ENCODE assay signal across 20 cellular contexts in genomic region chrX:15382809-15383208, GRCh38. TPM values are rescaled to one million over a fixed set of nuclear protein-coding genes. Genes with fewer than 3 reads are reported as not detected.
DNase-seq lines count a peak whose midpoint lies in the region; ATAC-seq and TF ChIP-seq lines count a peak whose summit lies in the region.
"Had no signal": no experiment of that assay in that cellular context is flagged by ENCODE, and none has a peak within 500 bp of the region (broad histone marks: within the 10 kb centered on the region; RNA-seq: fewer than 3 reads in every experiment).

No MANE protein-coding gene starts in this region.

- no peaks in the 10 kb centered on the region for H3K79me1 ChIP-seq in mesenchymal stem cell (replicated peaks; ENCODE audit: low read length, poor library complexity, severe bottlenecking)

- H4K91ac ChIP-seq in mesenchymal stem cell (ENCODE audit: low read length) = no peak overlapping the region

- H2BK120ac ChIP-seq in mesenchymal stem cell (ENCODE audit: low read depth, low read length) = no peak overlapping the region

- DNase-seq in NAMALWA (ENCODE audit: low spot score) (peak; percentile 24), chondrocyte (ENCODE audit: low spot score) (no peak), mesenchymal stem cell (no peak), tibial nerve (ENCODE audit: low spot score in 2 of 2) (no peak), EL (no peak)
- DNase-seq: activated CD4-positive, alpha-beta memory T cell treated with anti-CD3 and anti-CD28 coated beads for 36 hours; activated T-cell treated with anti-CD3 and anti-CD28 coated beads, Interleukin-2, amount 50 U/mL, for 24 hours; C1 segment of cervical spinal cord; DMS79; effector CD8-positive, alpha-beta T cell; GM23248; NCI-H1930; NCI-H510A; Peyer's patch; transverse colon had no signal

- no peak overlapping the region for H2BK15ac ChIP-seq in mesenchymal stem cell (ENCODE audit: low read depth, poor library complexity, severe bottlenecking)

- peaks cover 7% of the 10 kb centered on the region for H3K36me3 Mint-ChIP-seq in chondrocyte (ENCODE audit: low read depth)
- H3K36me3 Mint-ChIP-seq: activated CD4-positive, alpha-beta memory T cell treated with anti-CD3 and anti-CD28 coated beads for 36 hours; stimulated activated effector memory CD8-positive, alpha-beta T cell treated with anti-CD3 and anti-CD28 coated beads, Interleukin-12 subunit alpha, Interleukin-12 subunit beta, amount 100 ng/mL, for 72 hours had no signal

- no peak overlapping the region for H3K27ac Mint-ChIP-seq in chondrocyte (ENCODE audit: unreplicated experiment)
- H3K27ac Mint-ChIP-seq: activated CD4-positive, alpha-beta memory T cell treated with anti-CD3 and anti-CD28 coated beads for 36 hours; activated T-cell treated with anti-CD3 and anti-CD28 coated beads, Interleukin-2, amount 50 U/mL, for 24 hours; stimulated activated effector memory CD8-positive, alpha-beta T cell treated with anti-CD3 and anti-CD28 coated beads, Interleukin-12 subunit alpha, Interleukin-12 subunit beta, amount 100 ng/mL, for 72 hours had no signal

- H3K36me3 ChIP-seq in mesenchymal stem cell (ENCODE audit: control insufficient read depth in 1 of 2, insufficient read depth in 2 of 2, low read depth in 1 of 2, low read length in 2 of 2) (no peaks in the 10 kb centered on the region), tibial nerve (no peaks in the 10 kb centered on the region)
- H3K36me3 ChIP-seq: cardiac muscle cell, Peyer's patch, transverse colon had no signal

- no peak overlapping the region for H3K23ac ChIP-seq in mesenchymal stem cell (ENCODE audit: low read length in 2 of 2)

- H3K4me3 ChIP-seq in GM12875 (ENCODE audit: low read depth, low read length) (no peak overlapping the region), mesenchymal stem cell (ENCODE audit: insufficient read depth in 1 of 2, low read depth in 1 of 2, low read length in 2 of 2) (no peak overlapping the region), tibial nerve (no peak overlapping the region)
- H3K4me3 ChIP-seq: cardiac muscle cell, GM23248, Peyer's patch, transverse colon had no signal

- H3K27me3 ChIP-seq in mesenchymal stem cell (ENCODE audit: control insufficient read depth in 1 of 2, insufficient read depth in 1 of 2, low read length in 2 of 2) (peaks cover 0 to 12% of the 10 kb centered on the region in 2 experiments), tibial nerve (no peaks in the 10 kb centered on the region)
- H3K27me3 ChIP-seq: cardiac muscle cell, Peyer's patch, transverse colon had no signal

- ATAC-seq in GM21786 (IDR thresholded peaks at IDR 0.05; ENCODE audit: unreplicated experiment) = no peak
- ATAC-seq: stimulated activated effector memory CD8-positive, alpha-beta T cell treated with anti-CD3 and anti-CD28 coated beads, Interleukin-12 subunit alpha, Interleukin-12 subunit beta, amount 100 ng/mL, for 72 hours had no signal

- TF ChIP-seq EP300 in tibial nerve (IDR thresholded peaks at IDR 0.05) = no peak

- H3K4ac ChIP-seq in mesenchymal stem cell (ENCODE audit: low read depth in 1 of 2, low read length in 2 of 2) = no peak overlapping the region

- no peak overlapping the region for H3K14ac ChIP-seq in mesenchymal stem cell (ENCODE audit: low read length in 2 of 2)

- H3K9ac ChIP-seq in mesenchymal stem cell (ENCODE audit: low read length) = peak overlapping the region; percentile 33
- H3K9ac ChIP-seq: GM23248, parathyroid adenoma had no signal

- H2BK12ac ChIP-seq in mesenchymal stem cell (ENCODE audit: low read length in 2 of 2) = no peak overlapping the region

- 78% methylated on average over 6 of the region's 8 CpGs for WGBS in mesenchymal stem cell
- 59 to 79% methylated on average over 8 of the region's 8 CpGs for WGBS in tibial nerve, 2 donors

- no peak overlapping the region for H2AFZ ChIP-seq in mesenchymal stem cell (ENCODE audit: low read depth, low read length)
- H2AFZ ChIP-seq: GM23248, parathyroid adenoma had no signal

- H3K4me1 ChIP-seq in mesenchymal stem cell (ENCODE audit: control insufficient read depth, insufficient read depth, low read depth, low read length) (no peaks in the 10 kb centered on the region), tibial nerve (no peaks in the 10 kb centered on the region)
- H3K4me1 ChIP-seq: parathyroid adenoma, Peyer's patch, transverse colon had no signal

- H3K18ac ChIP-seq in mesenchymal stem cell (ENCODE audit: low read depth in 1 of 2, low read length in 2 of 2) = no peak overlapping the region

- H3K9me3 ChIP-seq in mesenchymal stem cell (ENCODE audit: control insufficient read depth, low read length) (no peaks in the 10 kb centered on the region), tibial nerve (no peaks in the 10 kb centered on the region)
- H3K9me3 ChIP-seq: Peyer's patch, transverse colon had no signal

- H3K27me3 Mint-ChIP-seq in chondrocyte (ENCODE audit: low read depth) = no peaks in the 10 kb centered on the region
- H3K27me3 Mint-ChIP-seq: activated CD4-positive, alpha-beta memory T cell treated with anti-CD3 and anti-CD28 coated beads for 36 hours had no signal

- H3K4me3 Mint-ChIP-seq in chondrocyte (ENCODE audit: unreplicated experiment) = no peak overlapping the region
- H3K4me3 Mint-ChIP-seq: activated CD4-positive, alpha-beta memory T cell treated with anti-CD3 and anti-CD28 coated beads for 36 hours; activated T-cell treated with anti-CD3 and anti-CD28 coated beads, Interleukin-2, amount 50 U/mL, for 24 hours; stimulated activated effector memory CD8-positive, alpha-beta T cell treated with anti-CD3 and anti-CD28 coated beads, Interleukin-12 subunit alpha, Interleukin-12 subunit beta, amount 100 ng/mL, for 72 hours had no signal

- H2AK5ac ChIP-seq in mesenchymal stem cell (ENCODE audit: low read length, severe bottlenecking) = no peak overlapping the region

- H3K27ac ChIP-seq in mesenchymal stem cell (ENCODE audit: low read length, poor library complexity, severe bottlenecking) (no peak overlapping the region), tibial nerve (no peak overlapping the region)
- H3K27ac ChIP-seq: cardiac muscle cell, GM23248, parathyroid adenoma, Peyer's patch, transverse colon had no signal

- TF ChIP-seq POLR2A in tibial nerve (IDR thresholded peaks at IDR 0.05) = no peak

- no peaks in the 10 kb centered on the region for H3K9me3 Mint-ChIP-seq in chondrocyte (ENCODE audit: low read depth)
- H3K9me3 Mint-ChIP-seq: activated CD4-positive, alpha-beta memory T cell treated with anti-CD3 and anti-CD28 coated beads for 36 hours; activated T-cell treated with anti-CD3 and anti-CD28 coated beads, Interleukin-2, amount 50 U/mL, for 24 hours; stimulated activated effector memory CD8-positive, alpha-beta T cell treated with anti-CD3 and anti-CD28 coated beads, Interleukin-12 subunit alpha, Interleukin-12 subunit beta, amount 100 ng/mL, for 72 hours had no signal

- no peak overlapping the region for H2BK5ac ChIP-seq in mesenchymal stem cell (ENCODE audit: low read depth, low read length, poor library complexity, severe bottlenecking)

- 0 out of 2 replicates have a peak, but pooled peaks have one; percentile 9 for TF ChIP-seq CTCF in GM12875 (IDR thresholded peaks at IDR 0.05; ENCODE audit: borderline replicate concordance, insufficient read depth, low read depth, low read length)
- TF ChIP-seq CTCF in chondrocyte (IDR thresholded peaks at IDR 0.05) = peak; percentile 17
- TF ChIP-seq CTCF in tibial nerve (IDR thresholded peaks at IDR 0.05) = no peak

- H3K4me1 Mint-ChIP-seq in chondrocyte (ENCODE audit: low read depth) = no peaks in the 10 kb centered on the region
- H3K4me1 Mint-ChIP-seq: stimulated activated effector memory CD8-positive, alpha-beta T cell treated with anti-CD3 and anti-CD28 coated beads, Interleukin-12 subunit alpha, Interleukin-12 subunit beta, amount 100 ng/mL, for 72 hours had no signal

- no peak overlapping the region for H3K4me2 ChIP-seq in mesenchymal stem cell (ENCODE audit: low read length, poor library complexity, severe bottlenecking)

- no peak overlapping the region for H4K8ac ChIP-seq in mesenchymal stem cell (ENCODE audit: low read length)

RNA-seq across cellular contexts. Expression of gene VEGFD, which starts 1.4 kb away (rescaled TPM):
- 0.20 to 0.39 TPM in 2 of 3 replicates, not detected in the other for total RNA-seq in chondrocyte
- 0.03 TPM for polyA plus RNA-seq in mesenchymal stem cell (2013, experiment 1 of 2)
- polyA plus RNA-seq in mesenchymal stem cell (2013, experiment 2 of 2) = 0.04 TPM
- total RNA-seq in tibial nerve = 1 to 10 TPM; 1.5 to 5.0 (median 1.8) TPM
- total RNA-seq: activated CD4-positive, alpha-beta memory T cell treated with anti-CD3 and anti-CD28 coated beads for 36 hours; GM23248 had no signal
- polyA plus RNA-seq: cardiac muscle cell, GM23248 had no signal

RNA-seq across cellular contexts. Expression of gene PIGA, which starts 47.5 kb away (rescaled TPM):
- 7.1 to 8.2 TPM (median 8.2 TPM) in 3 replicates for total RNA-seq in chondrocyte
- 4.5 TPM for polyA plus RNA-seq in mesenchymal stem cell (2013, experiment 1 of 2)
- polyA plus RNA-seq in mesenchymal stem cell (2013, experiment 2 of 2) = 4.0 TPM
- total RNA-seq in tibial nerve = 1 to 10 TPM; 5.1 to 9.8 (median 7.9) TPM

Comparison
In these comparisons a context has a peak if more than half of its experiments do, and no peak if none do; other contexts are left out.
1. CTCF ChIP-seq: peak in GM12875 (single experiment) and chondrocyte (single experiment); none in tibial nerve (0 of 5).